In the genomic region with DNA sequence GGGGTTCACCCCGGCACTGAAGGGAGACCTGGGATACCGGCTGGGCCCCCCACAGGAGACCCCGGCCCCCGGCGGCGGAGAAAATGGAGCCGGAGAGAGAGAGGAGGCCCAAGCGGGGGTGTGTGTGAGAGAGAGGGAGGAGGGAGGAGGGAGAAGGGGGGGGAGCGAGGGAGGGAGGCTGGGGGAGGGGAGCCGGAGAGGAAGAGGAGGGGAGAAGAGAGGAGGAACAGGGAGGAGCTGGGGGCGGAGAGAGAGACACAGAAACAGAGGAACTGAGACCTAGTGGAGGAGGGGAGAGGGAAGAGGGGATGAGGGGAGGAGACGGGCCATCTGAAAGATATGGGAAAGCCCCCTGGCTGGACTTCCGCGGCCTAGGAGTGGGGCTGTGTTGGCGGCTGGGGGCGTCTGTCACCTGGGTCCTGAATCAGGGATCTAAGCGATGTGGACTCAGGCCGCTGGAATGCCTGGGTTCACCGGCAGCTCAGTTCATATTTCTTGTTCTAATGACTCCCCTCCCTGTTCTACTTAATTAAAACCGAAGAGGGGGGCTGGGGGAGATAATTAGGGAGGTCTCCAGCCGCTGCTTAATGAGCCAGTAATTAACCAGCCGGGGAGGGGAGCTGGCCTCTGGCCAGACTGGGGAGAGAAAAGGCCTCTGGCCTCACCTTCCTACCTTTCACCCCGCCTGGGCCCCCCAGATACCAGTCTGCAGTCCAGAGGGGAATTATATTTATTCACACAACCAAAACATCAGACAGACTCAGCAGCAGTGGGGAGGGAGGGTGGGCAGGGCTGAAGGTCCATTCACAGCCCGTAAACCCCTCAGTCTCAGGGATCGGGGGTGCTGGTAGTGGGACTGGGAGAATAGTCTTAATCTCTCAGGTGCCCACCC, we compare ENCODE assay signal across 1 cellular context.
TF ChIP-seq lines count a peak whose summit lies in the region.

A gene with protein sequence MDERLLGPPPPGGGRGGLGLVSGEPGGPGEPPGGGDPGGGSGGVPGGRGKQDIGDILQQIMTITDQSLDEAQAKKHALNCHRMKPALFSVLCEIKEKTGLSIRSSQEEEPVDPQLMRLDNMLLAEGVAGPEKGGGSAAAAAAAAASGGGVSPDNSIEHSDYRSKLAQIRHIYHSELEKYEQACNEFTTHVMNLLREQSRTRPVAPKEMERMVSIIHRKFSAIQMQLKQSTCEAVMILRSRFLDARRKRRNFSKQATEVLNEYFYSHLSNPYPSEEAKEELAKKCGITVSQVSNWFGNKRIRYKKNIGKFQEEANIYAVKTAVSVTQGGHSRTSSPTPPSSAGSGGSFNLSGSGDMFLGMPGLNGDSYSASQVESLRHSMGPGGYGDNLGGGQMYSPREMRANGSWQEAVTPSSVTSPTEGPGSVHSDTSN (minus strand): TSS at position 149 of the 892 bp plus-strand sequence. CDS start 287 bp downstream, outside the sequence.

TF ChIP-seq in K562, 482 proteins besides CTCF, POLR2A, EP300 and RAD21 (continued from another document and continues in another):
- peak; percentile 61 for TF ChIP-seq NCOA1 (IDR thresholded peaks at IDR 0.05; ENCODE audit: low read depth)
- TF ChIP-seq SMAD4 (CRISPR knock-in tag; conservative IDR thresholded peaks at IDR 0.05), result peak; percentile 50; the same call in 1 of the 2 replicates
- peak; percentile 94 for TF ChIP-seq MTA1 (IDR thresholded peaks at IDR 0.05; ENCODE audit: borderline replicate concordance)
- no peak for TF ChIP-seq BMI1 (IDR thresholded peaks at IDR 0.05; ENCODE audit: low read length)
- TF ChIP-seq ELF2 (CRISPR knock-in tag; IDR thresholded peaks at IDR 0.05), result peak; percentile 72; the same call in 1 of the 2 replicates
- TF ChIP-seq, protein P1, sequence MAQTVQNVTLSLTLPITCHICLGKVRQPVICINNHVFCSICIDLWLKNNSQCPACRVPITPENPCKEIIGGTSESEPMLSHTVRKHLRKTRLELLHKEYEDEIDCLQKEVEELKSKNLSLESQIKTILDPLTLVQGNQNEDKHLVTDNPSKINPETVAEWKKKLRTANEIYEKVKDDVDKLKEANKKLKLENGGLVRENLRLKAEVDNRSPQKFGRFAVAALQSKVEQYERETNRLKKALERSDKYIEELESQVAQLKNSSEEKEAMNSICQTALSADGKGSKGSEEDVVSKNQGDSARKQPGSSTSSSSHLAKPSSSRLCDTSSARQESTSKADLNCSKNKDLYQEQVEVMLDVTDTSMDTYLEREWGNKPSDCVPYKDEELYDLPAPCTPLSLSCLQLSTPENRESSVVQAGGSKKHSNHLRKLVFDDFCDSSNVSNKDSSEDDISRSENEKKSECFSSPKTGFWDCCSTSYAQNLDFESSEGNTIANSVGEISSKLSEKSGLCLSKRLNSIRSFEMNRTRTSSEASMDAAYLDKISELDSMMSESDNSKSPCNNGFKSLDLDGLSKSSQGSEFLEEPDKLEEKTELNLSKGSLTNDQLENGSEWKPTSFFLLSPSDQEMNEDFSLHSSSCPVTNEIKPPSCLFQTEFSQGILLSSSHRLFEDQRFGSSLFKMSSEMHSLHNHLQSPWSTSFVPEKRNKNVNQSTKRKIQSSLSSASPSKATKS (CRISPR knock-in tag; IDR thresholded peaks at IDR 0.05), result no peak
- no peak for TF ChIP-seq LCOR (CRISPR knock-in tag; IDR thresholded peaks at IDR 0.05)
- TF ChIP-seq, protein P2, sequence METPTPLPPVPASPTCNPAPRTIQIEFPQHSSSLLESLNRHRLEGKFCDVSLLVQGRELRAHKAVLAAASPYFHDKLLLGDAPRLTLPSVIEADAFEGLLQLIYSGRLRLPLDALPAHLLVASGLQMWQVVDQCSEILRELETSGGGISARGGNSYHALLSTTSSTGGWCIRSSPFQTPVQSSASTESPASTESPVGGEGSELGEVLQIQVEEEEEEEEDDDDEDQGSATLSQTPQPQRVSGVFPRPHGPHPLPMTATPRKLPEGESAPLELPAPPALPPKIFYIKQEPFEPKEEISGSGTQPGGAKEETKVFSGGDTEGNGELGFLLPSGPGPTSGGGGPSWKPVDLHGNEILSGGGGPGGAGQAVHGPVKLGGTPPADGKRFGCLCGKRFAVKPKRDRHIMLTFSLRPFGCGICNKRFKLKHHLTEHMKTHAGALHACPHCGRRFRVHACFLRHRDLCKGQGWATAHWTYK (CRISPR knock-in tag; IDR thresholded peaks at IDR 0.05), result 0 out of 2 replicates have a peak, but pooled peaks have one; percentile 63
- TF ChIP-seq, protein P3, sequence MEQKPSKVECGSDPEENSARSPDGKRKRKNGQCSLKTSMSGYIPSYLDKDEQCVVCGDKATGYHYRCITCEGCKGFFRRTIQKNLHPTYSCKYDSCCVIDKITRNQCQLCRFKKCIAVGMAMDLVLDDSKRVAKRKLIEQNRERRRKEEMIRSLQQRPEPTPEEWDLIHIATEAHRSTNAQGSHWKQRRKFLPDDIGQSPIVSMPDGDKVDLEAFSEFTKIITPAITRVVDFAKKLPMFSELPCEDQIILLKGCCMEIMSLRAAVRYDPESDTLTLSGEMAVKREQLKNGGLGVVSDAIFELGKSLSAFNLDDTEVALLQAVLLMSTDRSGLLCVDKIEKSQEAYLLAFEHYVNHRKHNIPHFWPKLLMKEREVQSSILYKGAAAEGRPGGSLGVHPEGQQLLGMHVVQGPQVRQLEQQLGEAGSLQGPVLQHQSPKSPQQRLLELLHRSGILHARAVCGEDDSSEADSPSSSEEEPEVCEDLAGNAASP (IDR thresholded peaks at IDR 0.05), result no peak
- TF ChIP-seq TEAD4 (IDR thresholded peaks at IDR 0.05; ENCODE audit: low read length), result peak; percentile 36; the same call in 1 of the 2 replicates
- TF ChIP-seq TEAD4 (CRISPR knock-in tag; IDR thresholded peaks at IDR 0.05; ENCODE audit: borderline replicate concordance), result no peak
- TF ChIP-seq CTBP1 (IDR thresholded peaks at IDR 0.05; ENCODE audit: borderline replicate concordance), result peak; percentile 38; the same call in 1 of the 2 replicates
- peak; percentile 33 for TF ChIP-seq TAF1 (IDR thresholded peaks at IDR 0.05; ENCODE audit: control insufficient read depth, extremely low read depth, insufficient read depth, low read length, severe bottlenecking)
- TF ChIP-seq MAFK (IDR thresholded peaks at IDR 0.05; ENCODE audit: low read length), result no peak
- peak; percentile 25; the same call in 1 of the 2 replicates for TF ChIP-seq MYC (IDR thresholded peaks at IDR 0.05; ENCODE audit: low read depth, low read length)
- TF ChIP-seq MYC (CRISPR knock-in tag; IDR thresholded peaks at IDR 0.05; ENCODE audit: borderline replicate concordance, low read depth), result peak; percentile 56; the same call in 1 of the 2 replicates
- peak; percentile 89 for TF ChIP-seq HDAC2 (IDR thresholded peaks at IDR 0.05)
- TF ChIP-seq, protein P4, sequence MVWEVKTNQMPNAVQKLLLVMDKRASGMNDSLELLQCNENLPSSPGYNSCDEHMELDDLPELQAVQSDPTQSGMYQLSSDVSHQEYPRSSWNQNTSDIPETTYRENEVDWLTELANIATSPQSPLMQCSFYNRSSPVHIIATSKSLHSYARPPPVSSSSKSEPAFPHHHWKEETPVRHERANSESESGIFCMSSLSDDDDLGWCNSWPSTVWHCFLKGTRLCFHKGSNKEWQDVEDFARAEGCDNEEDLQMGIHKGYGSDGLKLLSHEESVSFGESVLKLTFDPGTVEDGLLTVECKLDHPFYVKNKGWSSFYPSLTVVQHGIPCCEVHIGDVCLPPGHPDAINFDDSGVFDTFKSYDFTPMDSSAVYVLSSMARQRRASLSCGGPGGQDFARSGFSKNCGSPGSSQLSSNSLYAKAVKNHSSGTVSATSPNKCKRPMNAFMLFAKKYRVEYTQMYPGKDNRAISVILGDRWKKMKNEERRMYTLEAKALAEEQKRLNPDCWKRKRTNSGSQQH (CRISPR knock-in tag; IDR thresholded peaks at IDR 0.05), result peak; percentile 93
- TF ChIP-seq MTA2 (IDR thresholded peaks at IDR 0.05; ENCODE audit: low read depth), result peak; percentile 63
- peak in 1 of 2 experiments; percentile 60; a peak in 1 of 4 replicates for TF ChIP-seq RCOR1 (IDR thresholded peaks at IDR 0.05; ENCODE audit: borderline replicate concordance in 1 of 2, low read depth in 2 of 2, low read length in 2 of 2)
- no peak for TF ChIP-seq KHSRP (IDR thresholded peaks at IDR 0.05)
- TF ChIP-seq NFIC (IDR thresholded peaks at IDR 0.05), result peak; percentile 80
- TF ChIP-seq, protein P5, sequence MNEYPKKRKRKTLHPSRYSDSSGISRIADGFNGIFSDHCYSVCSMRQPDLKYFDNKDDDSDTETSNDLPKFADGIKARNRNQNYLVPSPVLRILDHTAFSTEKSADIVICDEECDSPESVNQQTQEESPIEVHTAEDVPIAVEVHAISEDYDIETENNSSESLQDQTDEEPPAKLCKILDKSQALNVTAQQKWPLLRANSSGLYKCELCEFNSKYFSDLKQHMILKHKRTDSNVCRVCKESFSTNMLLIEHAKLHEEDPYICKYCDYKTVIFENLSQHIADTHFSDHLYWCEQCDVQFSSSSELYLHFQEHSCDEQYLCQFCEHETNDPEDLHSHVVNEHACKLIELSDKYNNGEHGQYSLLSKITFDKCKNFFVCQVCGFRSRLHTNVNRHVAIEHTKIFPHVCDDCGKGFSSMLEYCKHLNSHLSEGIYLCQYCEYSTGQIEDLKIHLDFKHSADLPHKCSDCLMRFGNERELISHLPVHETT (CRISPR knock-in tag; conservative IDR thresholded peaks at IDR 0.05 in 1 of 2, IDR thresholded peaks at IDR 0.05 in 1 of 2), result peak in 1 of 2 experiments; percentile 45; a peak in 1 of 4 replicates
- TF ChIP-seq ZNF140 (CRISPR knock-in tag; IDR thresholded peaks at IDR 0.05), result no peak
- TF ChIP-seq, protein P6, sequence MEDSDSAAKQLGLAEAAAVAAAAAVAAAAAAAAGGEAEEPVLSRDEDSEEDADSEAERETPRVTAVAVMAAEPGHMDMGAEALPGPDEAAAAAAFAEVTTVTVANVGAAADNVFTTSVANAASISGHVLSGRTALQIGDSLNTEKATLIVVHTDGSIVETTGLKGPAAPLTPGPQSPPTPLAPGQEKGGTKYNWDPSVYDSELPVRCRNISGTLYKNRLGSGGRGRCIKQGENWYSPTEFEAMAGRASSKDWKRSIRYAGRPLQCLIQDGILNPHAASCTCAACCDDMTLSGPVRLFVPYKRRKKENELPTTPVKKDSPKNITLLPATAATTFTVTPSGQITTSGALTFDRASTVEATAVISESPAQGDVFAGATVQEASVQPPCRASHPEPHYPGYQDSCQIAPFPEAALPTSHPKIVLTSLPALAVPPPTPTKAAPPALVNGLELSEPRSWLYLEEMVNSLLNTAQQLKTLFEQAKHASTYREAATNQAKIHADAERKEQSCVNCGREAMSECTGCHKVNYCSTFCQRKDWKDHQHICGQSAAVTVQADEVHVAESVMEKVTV (CRISPR knock-in tag; IDR thresholded peaks at IDR 0.05), result no peak
- TF ChIP-seq, protein P7, sequence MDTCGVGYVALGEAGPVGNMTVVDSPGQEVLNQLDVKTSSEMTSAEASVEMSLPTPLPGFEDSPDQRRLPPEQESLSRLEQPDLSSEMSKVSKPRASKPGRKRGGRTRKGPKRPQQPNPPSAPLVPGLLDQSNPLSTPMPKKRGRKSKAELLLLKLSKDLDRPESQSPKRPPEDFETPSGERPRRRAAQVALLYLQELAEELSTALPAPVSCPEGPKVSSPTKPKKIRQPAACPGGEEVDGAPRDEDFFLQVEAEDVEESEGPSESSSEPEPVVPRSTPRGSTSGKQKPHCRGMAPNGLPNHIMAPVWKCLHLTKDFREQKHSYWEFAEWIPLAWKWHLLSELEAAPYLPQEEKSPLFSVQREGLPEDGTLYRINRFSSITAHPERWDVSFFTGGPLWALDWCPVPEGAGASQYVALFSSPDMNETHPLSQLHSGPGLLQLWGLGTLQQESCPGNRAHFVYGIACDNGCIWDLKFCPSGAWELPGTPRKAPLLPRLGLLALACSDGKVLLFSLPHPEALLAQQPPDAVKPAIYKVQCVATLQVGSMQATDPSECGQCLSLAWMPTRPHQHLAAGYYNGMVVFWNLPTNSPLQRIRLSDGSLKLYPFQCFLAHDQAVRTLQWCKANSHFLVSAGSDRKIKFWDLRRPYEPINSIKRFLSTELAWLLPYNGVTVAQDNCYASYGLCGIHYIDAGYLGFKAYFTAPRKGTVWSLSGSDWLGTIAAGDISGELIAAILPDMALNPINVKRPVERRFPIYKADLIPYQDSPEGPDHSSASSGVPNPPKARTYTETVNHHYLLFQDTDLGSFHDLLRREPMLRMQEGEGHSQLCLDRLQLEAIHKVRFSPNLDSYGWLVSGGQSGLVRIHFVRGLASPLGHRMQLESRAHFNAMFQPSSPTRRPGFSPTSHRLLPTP (IDR thresholded peaks at IDR 0.05; ENCODE audit: borderline replicate concordance, extremely low read depth, insufficient read length), result no peak
- TF ChIP-seq TEAD1 (CRISPR knock-in tag; IDR thresholded peaks at IDR 0.05), result 0 out of 4 replicates have a peak, but pooled peaks of 1 of the 2 experiments have one; percentile 25
- TF ChIP-seq, protein P8, sequence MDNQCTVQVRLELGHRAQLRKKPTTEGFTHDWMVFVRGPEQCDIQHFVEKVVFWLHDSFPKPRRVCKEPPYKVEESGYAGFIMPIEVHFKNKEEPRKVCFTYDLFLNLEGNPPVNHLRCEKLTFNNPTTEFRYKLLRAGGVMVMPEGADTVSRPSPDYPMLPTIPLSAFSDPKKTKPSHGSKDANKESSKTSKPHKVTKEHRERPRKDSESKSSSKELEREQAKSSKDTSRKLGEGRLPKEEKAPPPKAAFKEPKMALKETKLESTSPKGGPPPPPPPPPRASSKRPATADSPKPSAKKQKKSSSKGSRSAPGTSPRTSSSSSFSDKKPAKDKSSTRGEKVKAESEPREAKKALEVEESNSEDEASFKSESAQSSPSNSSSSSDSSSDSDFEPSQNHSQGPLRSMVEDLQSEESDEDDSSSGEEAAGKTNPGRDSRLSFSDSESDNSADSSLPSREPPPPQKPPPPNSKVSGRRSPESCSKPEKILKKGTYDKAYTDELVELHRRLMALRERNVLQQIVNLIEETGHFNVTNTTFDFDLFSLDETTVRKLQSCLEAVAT (IDR thresholded peaks at IDR 0.05), result peak; percentile 70 to 87
- peak; percentile 40; the same call in 1 of the 2 replicates for TF ChIP-seq DMBX1 (CRISPR knock-in tag; IDR thresholded peaks at IDR 0.05; ENCODE audit: borderline replicate concordance)
- TF ChIP-seq, protein P9, sequence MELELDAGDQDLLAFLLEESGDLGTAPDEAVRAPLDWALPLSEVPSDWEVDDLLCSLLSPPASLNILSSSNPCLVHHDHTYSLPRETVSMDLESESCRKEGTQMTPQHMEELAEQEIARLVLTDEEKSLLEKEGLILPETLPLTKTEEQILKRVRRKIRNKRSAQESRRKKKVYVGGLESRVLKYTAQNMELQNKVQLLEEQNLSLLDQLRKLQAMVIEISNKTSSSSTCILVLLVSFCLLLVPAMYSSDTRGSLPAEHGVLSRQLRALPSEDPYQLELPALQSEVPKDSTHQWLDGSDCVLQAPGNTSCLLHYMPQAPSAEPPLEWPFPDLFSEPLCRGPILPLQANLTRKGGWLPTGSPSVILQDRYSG (tag; conservative IDR thresholded peaks at IDR 0.05; ENCODE audit: low read depth), result no peak
- 0 out of 2 replicates have a peak, but pooled peaks have one; percentile 9 for TF ChIP-seq RHOXF2B (CRISPR knock-in tag; conservative IDR thresholded peaks at IDR 0.05)
- TF ChIP-seq ELF1 (tag; IDR thresholded peaks at IDR 0.05), result peak; percentile 61
- TF ChIP-seq, protein P10, sequence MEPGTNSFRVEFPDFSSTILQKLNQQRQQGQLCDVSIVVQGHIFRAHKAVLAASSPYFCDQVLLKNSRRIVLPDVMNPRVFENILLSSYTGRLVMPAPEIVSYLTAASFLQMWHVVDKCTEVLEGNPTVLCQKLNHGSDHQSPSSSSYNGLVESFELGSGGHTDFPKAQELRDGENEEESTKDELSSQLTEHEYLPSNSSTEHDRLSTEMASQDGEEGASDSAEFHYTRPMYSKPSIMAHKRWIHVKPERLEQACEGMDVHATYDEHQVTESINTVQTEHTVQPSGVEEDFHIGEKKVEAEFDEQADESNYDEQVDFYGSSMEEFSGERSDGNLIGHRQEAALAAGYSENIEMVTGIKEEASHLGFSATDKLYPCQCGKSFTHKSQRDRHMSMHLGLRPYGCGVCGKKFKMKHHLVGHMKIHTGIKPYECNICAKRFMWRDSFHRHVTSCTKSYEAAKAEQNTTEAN (CRISPR knock-in tag; IDR thresholded peaks at IDR 0.05), result no peak
- no peak for TF ChIP-seq CCAR2 (IDR thresholded peaks at IDR 0.05; ENCODE audit: low read depth, low read length)
- TF ChIP-seq NFRKB (IDR thresholded peaks at IDR 0.05; ENCODE audit: low read depth), result 0 out of 2 replicates have a peak, but pooled peaks have one; percentile 66
- TF ChIP-seq SAP30 (IDR thresholded peaks at IDR 0.05; ENCODE audit: borderline replicate concordance, insufficient read depth, low read depth, low read length, poor library complexity, severe bottlenecking), result peak; percentile 12
